18 cellular contexts compared by ENCODE assay signal in the genomic region with DNA sequence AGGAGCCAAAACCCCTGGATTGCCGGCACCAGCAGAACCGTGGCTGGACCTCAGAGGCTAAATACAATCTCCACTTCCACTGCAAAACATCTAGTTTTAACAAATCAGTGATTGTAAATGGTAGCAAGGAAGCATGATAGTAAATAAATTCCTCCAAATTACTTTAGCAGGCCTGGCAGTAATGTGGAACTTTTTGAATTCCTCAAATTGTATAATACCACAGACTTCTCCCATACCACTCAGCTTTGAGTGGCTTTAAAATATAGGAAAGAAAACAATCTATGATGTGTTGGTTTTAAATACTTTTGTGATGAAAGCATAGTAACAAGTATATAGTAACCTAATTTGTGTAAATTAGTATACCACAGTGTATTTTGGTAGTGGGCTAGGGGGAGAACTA.
"Had no signal": no experiment of that assay in that cellular context is flagged by ENCODE, and none has a peak within 500 bp of the region (broad histone marks: within the 10 kb centered on the region; RNA-seq: fewer than 3 reads in every experiment).

No MANE protein-coding gene starts in this region.

- ATAC-seq: activated CD8-positive, alpha-beta memory T cell treated with anti-CD3 and anti-CD28 coated beads, Interleukin-2, amount 10 ng/mL, durations not matched to agents 7 days and 5 days; body of pancreas; stimulated activated naive CD8-positive, alpha-beta T cell treated with anti-CD3 and anti-CD28 coated beads, Interleukin-15, Interleukin-2, amounts not matched to agents 100 U/mL and 50 U/mL, for 24 hours had no signal

- FAIRE-seq: islet of Langerhans, urothelium cell line had no signal

- H3K27ac ChIP-seq: body of pancreas, suprapubic skin had no signal

- H3K36me3 ChIP-seq: suprapubic skin had no signal

- H3K4me3 ChIP-seq: body of pancreas, suprapubic skin had no signal

- H3K9me3 ChIP-seq: body of pancreas, suprapubic skin had no signal

- H3K27me3 ChIP-seq: body of pancreas, suprapubic skin had no signal

- DNase-seq: activated CD4-positive, alpha-beta T cell treated with anti-CD3 and anti-CD28 coated beads, Interleukin-2, amount 50 U/mL, for 48 hours; activated CD4-positive, CD25-positive, alpha-beta regulatory T cell treated with anti-CD3 and anti-CD28 coated beads, Interleukin-2, amount 50 U/mL, for 72 hours; activated CD8-positive, alpha-beta memory T cell treated with anti-CD3 and anti-CD28 coated beads, Interleukin-2, amount 10 ng/mL, durations not matched to agents 7 days and 5 days; activated effector memory CD4-positive, alpha-beta T cell treated with anti-CD3 and anti-CD28 coated beads, Interleukin-2, amount 50 U/mL, for 16 hours; activated naive CD8-positive, alpha-beta T cell treated with anti-CD3 and anti-CD28 coated beads, Interleukin-2, amount 10 ng/mL, durations not matched to agents 7 days and 5 days; activated T-cell treated with anti-CD3 and anti-CD28 coated beads, Interleukin-2, amount 50 U/mL, for 24 hours; dermis blood vessel endothelial cell; endodermal cell; erythroblast; nephron progenitor cell; stimulated activated CD4-positive, alpha-beta T cell treated with anti-CD3 and anti-CD28 coated beads, Interleukin-4, amount 100 ng/mL, for 1 hour; stimulated activated CD8-positive, alpha-beta memory T cell treated with anti-CD3 and anti-CD28 coated beads, Interleukin-4, amount 100 ng/mL, for 48 hours; stimulated activated naive CD8-positive, alpha-beta T cell treated with anti-CD3 and anti-CD28 coated beads, Interleukin-15, Interleukin-2, amounts not matched to agents 100 U/mL and 50 U/mL, for 24 hours; SW 1271 had no signal
